In the genomic region with DNA sequence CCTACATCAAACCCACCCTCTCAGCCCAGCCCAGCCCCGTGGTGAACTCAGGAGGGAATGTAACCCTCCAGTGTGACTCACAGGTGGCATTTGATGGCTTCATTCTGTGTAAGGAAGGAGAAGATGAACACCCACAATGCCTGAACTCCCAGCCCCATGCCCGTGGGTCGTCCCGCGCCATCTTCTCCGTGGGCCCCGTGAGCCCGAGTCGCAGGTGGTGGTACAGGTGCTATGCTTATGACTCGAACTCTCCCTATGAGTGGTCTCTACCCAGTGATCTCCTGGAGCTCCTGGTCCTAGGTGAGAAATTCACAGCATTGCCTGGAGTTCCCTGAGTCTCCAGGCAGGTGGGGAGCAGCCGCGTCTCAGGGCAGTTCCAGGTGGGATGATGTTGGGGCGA, we compare ENCODE assay signal across 14 cellular contexts. TPM values are rescaled to one million over a fixed set of nuclear protein-coding genes. Genes with fewer than 3 reads are reported as not detected.
"Had no signal": no experiment of that assay in that cellular context is flagged by ENCODE, and none has a peak within 500 bp of the region (broad histone marks: within the 10 kb centered on the region; RNA-seq: fewer than 3 reads in every experiment).

No MANE protein-coding gene starts in this region.

RNA-seq across cellular contexts. Expression of gene LILRB1, which starts 1.7 kb away (rescaled TPM):
- total RNA-seq: activated CD4-positive, alpha-beta T cell treated with anti-CD3 and anti-CD28 coated beads for 36 hours; activated CD4-positive, alpha-beta T cell treated with anti-CD3 and anti-CD28 coated beads, Interleukin-2, amount 10 ng/mL, durations not matched to agents 7 days and 5 days; activated T-helper 2 cell treated with anti-CD3 and anti-CD28 coated beads, Interferon-gamma antibody, Interleukin-2, Interleukin-4, amounts not matched to agents 10 μg/mL and 5 μg/mL and 100 μg/mL, durations not matched to agents 14 hours and 24 hours and 36 hours; bronchial epithelial cell; cardiac muscle cell; chondrocyte; T-helper 1 cell treated with Interleukin-12 subunit alpha and Interleukin-12 subunit beta and Interleukin-4 antibody, amounts not matched to agents 30 ng/mL and 1 ng/mL, for 36 hours; WTC11 had no signal
- polyA plus RNA-seq: cardiac muscle cell had no signal

RNA-seq across cellular contexts. Expression of gene LILRB4, which starts 30.8 kb away (rescaled TPM):
- total RNA-seq: activated CD4-positive, alpha-beta memory T cell treated with anti-CD3 and anti-CD28 coated beads, Interleukin-2, amount 10 ng/mL, durations not matched to agents 7 days and 5 days; activated CD4-positive, alpha-beta T cell treated with anti-CD3 and anti-CD28 coated beads for 36 hours; activated CD4-positive, alpha-beta T cell treated with anti-CD3 and anti-CD28 coated beads, Interleukin-2, amount 10 ng/mL, durations not matched to agents 7 days and 5 days; activated CD8-positive, alpha-beta memory T cell treated with anti-CD3 and anti-CD28 coated beads, Interleukin-2, amount 10 ng/mL, durations not matched to agents 7 days and 5 days; activated CD8-positive, alpha-beta T cell treated with anti-CD3 and anti-CD28 coated beads, Interleukin-2, amount 10 ng/mL, durations not matched to agents 7 days and 5 days; bronchial epithelial cell; cardiac muscle cell; chondrocyte; T-helper 1 cell treated with Interleukin-12 subunit alpha and Interleukin-12 subunit beta and Interleukin-4 antibody, amounts not matched to agents 30 ng/mL and 1 ng/mL, for 36 hours; WTC11 had no signal
- polyA plus RNA-seq: cardiac muscle cell had no signal

RNA-seq across cellular contexts. Expression of gene LILRA1, which starts 38.5 kb away (rescaled TPM):
- total RNA-seq: activated CD4-positive, alpha-beta memory T cell treated with anti-CD3 and anti-CD28 coated beads, Interleukin-2, amount 10 ng/mL, durations not matched to agents 7 days and 5 days; activated CD4-positive, alpha-beta T cell treated with anti-CD3 and anti-CD28 coated beads for 36 hours; activated CD4-positive, alpha-beta T cell treated with anti-CD3 and anti-CD28 coated beads, Interleukin-2, amount 10 ng/mL, durations not matched to agents 7 days and 5 days; activated CD8-positive, alpha-beta memory T cell treated with anti-CD3 and anti-CD28 coated beads, Interleukin-2, amount 10 ng/mL, durations not matched to agents 7 days and 5 days; activated CD8-positive, alpha-beta T cell treated with anti-CD3 and anti-CD28 coated beads, Interleukin-2, amount 10 ng/mL, durations not matched to agents 7 days and 5 days; activated naive CD8-positive, alpha-beta T cell treated with anti-CD3 and anti-CD28 coated beads, Interleukin-2, amount 10 ng/mL, durations not matched to agents 7 days and 5 days; activated T-helper 2 cell treated with anti-CD3 and anti-CD28 coated beads, Interferon-gamma antibody, Interleukin-2, Interleukin-4, amounts not matched to agents 10 μg/mL and 5 μg/mL and 100 μg/mL, durations not matched to agents 14 hours and 24 hours and 36 hours; ascending aorta; bronchial epithelial cell; cardiac muscle cell; chondrocyte; T-helper 1 cell treated with Interleukin-12 subunit alpha and Interleukin-12 subunit beta and Interleukin-4 antibody, amounts not matched to agents 30 ng/mL and 1 ng/mL, for 36 hours; T-helper 2 cell treated with Interferon-gamma antibody and Interleukin-4, amounts not matched to agents 100 ng/mL and 5 ng/mL, for 36 hours; WTC11 had no signal
- polyA plus RNA-seq: cardiac muscle cell had no signal

RNA-seq across cellular contexts. Expression of gene LILRA2, which starts 58.3 kb away (rescaled TPM):
- total RNA-seq: activated CD4-positive, alpha-beta memory T cell treated with anti-CD3 and anti-CD28 coated beads, Interleukin-2, amount 10 ng/mL, durations not matched to agents 7 days and 5 days; activated CD4-positive, alpha-beta T cell treated with anti-CD3 and anti-CD28 coated beads for 36 hours; activated CD4-positive, alpha-beta T cell treated with anti-CD3 and anti-CD28 coated beads, Interleukin-2, amount 10 ng/mL, durations not matched to agents 7 days and 5 days; activated CD8-positive, alpha-beta T cell treated with anti-CD3 and anti-CD28 coated beads, Interleukin-2, amount 10 ng/mL, durations not matched to agents 7 days and 5 days; activated T-helper 2 cell treated with anti-CD3 and anti-CD28 coated beads, Interferon-gamma antibody, Interleukin-2, Interleukin-4, amounts not matched to agents 10 μg/mL and 5 μg/mL and 100 μg/mL, durations not matched to agents 14 hours and 24 hours and 36 hours; ascending aorta; bronchial epithelial cell; cardiac muscle cell; chondrocyte; T-helper 2 cell treated with Interferon-gamma antibody and Interleukin-4, amounts not matched to agents 100 ng/mL and 5 ng/mL, for 36 hours; WTC11 had no signal
- polyA plus RNA-seq: cardiac muscle cell had no signal
